In the genomic region with DNA sequence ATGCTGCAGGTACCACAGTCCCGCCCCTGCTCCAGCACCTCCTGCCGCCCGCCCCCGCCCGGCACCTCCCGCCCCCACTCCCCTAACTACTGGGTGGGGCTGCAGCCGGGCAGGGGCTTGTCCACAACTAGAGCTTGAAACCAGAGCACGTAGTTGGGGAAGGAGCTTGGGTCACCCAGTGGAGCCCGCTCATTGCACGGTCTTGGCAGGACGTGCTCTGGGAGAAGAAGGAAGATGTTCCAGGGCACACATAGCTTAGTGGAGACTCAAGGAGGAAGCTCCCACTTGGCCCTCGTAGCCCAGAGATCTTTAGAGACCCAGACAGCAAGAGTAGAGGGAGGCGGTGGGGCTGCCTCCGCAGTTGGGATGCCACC, we compare ENCODE assay signal across 1 cellular context.
TF ChIP-seq lines count a peak whose summit lies in the region.

No MANE protein-coding gene starts in this region.

TF ChIP-seq in GM23338, 12 proteins besides CTCF, POLR2A, EP300 and RAD21 (continued from another document):
- TF ChIP-seq, protein P1, sequence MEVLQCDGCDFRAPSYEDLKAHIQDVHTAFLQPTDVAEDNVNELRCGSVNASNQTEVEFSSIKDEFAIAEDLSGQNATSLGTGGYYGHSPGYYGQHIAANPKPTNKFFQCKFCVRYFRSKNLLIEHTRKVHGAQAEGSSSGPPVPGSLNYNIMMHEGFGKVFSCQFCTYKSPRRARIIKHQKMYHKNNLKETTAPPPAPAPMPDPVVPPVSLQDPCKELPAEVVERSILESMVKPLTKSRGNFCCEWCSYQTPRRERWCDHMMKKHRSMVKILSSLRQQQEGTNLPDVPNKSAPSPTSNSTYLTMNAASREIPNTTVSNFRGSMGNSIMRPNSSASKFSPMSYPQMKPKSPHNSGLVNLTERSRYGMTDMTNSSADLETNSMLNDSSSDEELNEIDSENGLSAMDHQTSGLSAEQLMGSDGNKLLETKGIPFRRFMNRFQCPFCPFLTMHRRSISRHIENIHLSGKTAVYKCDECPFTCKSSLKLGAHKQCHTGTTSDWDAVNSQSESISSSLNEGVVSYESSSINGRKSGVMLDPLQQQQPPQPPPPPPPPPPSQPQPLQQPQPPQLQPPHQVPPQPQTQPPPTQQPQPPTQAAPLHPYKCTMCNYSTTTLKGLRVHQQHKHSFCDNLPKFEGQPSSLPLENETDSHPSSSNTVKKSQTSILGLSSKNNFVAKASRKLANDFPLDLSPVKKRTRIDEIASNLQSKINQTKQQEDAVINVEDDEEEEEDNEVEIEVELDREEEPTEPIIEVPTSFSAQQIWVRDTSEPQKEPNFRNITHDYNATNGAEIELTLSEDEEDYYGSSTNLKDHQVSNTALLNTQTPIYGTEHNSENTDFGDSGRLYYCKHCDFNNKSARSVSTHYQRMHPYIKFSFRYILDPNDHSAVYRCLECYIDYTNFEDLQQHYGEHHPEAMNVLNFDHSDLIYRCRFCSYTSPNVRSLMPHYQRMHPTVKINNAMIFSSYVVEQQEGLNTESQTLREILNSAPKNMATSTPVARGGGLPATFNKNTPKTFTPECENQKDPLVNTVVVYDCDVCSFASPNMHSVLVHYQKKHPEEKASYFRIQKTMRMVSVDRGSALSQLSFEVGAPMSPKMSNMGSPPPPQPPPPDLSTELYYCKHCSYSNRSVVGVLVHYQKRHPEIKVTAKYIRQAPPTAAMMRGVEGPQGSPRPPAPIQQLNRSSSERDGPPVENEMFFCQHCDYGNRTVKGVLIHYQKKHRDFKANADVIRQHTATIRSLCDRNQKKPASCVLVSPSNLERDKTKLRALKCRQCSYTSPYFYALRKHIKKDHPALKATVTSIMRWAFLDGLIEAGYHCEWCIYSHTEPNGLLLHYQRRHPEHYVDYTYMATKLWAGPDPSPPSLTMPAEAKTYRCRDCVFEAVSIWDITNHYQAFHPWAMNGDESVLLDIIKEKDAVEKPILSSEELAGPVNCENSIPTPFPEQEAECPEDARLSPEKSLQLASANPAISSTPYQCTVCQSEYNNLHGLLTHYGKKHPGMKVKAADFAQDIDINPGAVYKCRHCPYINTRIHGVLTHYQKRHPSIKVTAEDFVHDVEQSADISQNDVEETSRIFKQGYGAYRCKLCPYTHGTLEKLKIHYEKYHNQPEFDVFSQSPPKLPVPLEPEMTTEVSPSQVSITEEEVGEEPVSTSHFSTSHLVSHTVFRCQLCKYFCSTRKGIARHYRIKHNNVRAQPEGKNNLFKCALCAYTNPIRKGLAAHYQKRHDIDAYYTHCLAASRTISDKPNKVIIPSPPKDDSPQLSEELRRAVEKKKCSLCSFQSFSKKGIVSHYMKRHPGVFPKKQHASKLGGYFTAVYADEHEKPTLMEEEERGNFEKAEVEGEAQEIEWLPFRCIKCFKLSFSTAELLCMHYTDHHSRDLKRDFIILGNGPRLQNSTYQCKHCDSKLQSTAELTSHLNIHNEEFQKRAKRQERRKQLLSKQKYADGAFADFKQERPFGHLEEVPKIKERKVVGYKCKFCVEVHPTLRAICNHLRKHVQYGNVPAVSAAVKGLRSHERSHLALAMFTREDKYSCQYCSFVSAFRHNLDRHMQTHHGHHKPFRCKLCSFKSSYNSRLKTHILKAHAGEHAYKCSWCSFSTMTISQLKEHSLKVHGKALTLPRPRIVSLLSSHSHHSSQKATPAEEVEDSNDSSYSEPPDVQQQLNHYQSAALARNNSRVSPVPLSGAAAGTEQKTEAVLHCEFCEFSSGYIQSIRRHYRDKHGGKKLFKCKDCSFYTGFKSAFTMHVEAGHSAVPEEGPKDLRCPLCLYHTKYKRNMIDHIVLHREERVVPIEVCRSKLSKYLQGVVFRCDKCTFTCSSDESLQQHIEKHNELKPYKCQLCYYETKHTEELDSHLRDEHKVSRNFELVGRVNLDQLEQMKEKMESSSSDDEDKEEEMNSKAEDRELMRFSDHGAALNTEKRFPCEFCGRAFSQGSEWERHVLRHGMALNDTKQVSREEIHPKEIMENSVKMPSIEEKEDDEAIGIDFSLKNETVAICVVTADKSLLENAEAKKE (CRISPR knock-in tag; IDR thresholded peaks at IDR 0.05) = no peak
TF ChIP-seq in GM23338: peak in this region for 1.
